ENCODE assay signal across 14 cellular contexts in the genomic region with DNA sequence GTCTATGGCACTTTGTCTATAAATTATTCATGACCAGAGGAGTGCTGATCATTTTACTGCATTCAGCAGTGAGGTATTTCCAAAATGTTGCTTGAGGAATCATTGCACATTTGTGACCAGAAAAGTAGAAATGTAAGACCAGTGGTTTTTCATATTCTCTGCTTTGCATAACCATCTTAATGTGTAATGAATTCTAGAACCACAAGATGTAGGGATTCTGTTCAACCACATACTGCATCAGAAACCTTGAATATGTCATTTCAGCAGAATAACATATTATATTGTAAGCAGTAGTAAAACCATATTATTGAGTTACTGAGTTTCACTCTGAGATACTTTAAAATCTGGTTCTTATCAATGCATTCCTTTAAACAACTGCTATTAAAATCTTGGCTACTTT.
DNase-seq lines count a peak whose midpoint lies in the region; ATAC-seq, FAIRE-seq and TF ChIP-seq lines count a peak whose summit lies in the region.
"Had no signal": no experiment of that assay in that cellular context is flagged by ENCODE, and none has a peak within 500 bp of the region (broad histone marks: within the 10 kb centered on the region; RNA-seq: fewer than 3 reads in every experiment).

No MANE protein-coding gene starts in this region.

- no peak for ATAC-seq in A549
- peak; percentile 83 for ATAC-seq in GM19372 (IDR thresholded peaks at IDR 0.05; ENCODE audit: low read depth, unreplicated experiment)
- peak; percentile 87 for ATAC-seq in HG02610 (IDR thresholded peaks at IDR 0.05; ENCODE audit: unreplicated experiment)
- ATAC-seq in HG03135 (IDR thresholded peaks at IDR 0.05; ENCODE audit: unreplicated experiment): peak; percentile 96
- ATAC-seq in esophagus mucosa: no peak

- no peak for FAIRE-seq in A549 (lab: Jason Lieb, UNC)
- FAIRE-seq: colon had no signal

- H3K36me3 ChIP-seq in ovary: no peaks in the 10 kb centered on the region

- TF ChIP-seq EP300 in A549 (IDR thresholded peaks at IDR 0.05): no peak
- TF ChIP-seq EP300 in ovary (IDR thresholded peaks at IDR 0.05): no peak

- no peak for TF ChIP-seq CTCF in A549 (IDR thresholded peaks at IDR 0.05)
- TF ChIP-seq CTCF in ovary (IDR thresholded peaks at IDR 0.05): no peak
- no peak for TF ChIP-seq CTCF in GM10248 (IDR thresholded peaks at IDR 0.05; ENCODE audit: control extremely low read depth, extremely low read depth, low read depth, missing control alignments)

- H3K27ac ChIP-seq in A549: no peak overlapping the region
- H3K27ac ChIP-seq in ovary: no peak overlapping the region
- H3K27ac ChIP-seq: 22Rv1 had no signal

- no peak overlapping the region for H3K4me3 ChIP-seq in A549
- no peak overlapping the region for H3K4me3 ChIP-seq in ovary
- H3K4me3 ChIP-seq: lung, smooth muscle cell had no signal

- no peaks in the 10 kb centered on the region for H3K27me3 ChIP-seq in ovary

- no peak for TF ChIP-seq RAD21 in A549 (conservative IDR thresholded peaks at IDR 0.05 in 1 of 2, IDR thresholded peaks at IDR 0.05 in 1 of 2)

- POLR2A ChIA-PET in A549 (lab: Yijun Ruan, JAX) (no interaction called here), GM10248 (lab: Yijun Ruan, JAX) (no interaction called here)

- H3K4me2 ChIP-seq in A549: no peak overlapping the region
- H3K4me2 ChIP-seq: smooth muscle cell had no signal

- DNase-seq in A549 (ENCODE audit: low read depth in 1 of 2, low spot score in 1 of 2) (no peak), ovary (no peak), NCI-H345 treated with DMSO at 0.1 percent for 48 hours (lab: John Stamatoyannopoulos, UW; ENCODE audit: unreplicated experiment) (no peak), GM10248 (ENCODE audit: extremely low spot score) (no peak)
- DNase-seq: NCI-H1694 treated with DMSO at 0.1 percent for 48 hours, trophoblast cell had no signal

- H3K9me3 ChIP-seq in A549 (no peaks in the 10 kb centered on the region), ovary (no peaks in the 10 kb centered on the region)

- intact Hi-C loops in ovary (cut with DNase I): no loop called here

- TF ChIP-seq POLR2A in A549 (IDR thresholded peaks at IDR 0.05; ENCODE audit: low read length): no peak
- no peak for TF ChIP-seq POLR2A in ovary (IDR thresholded peaks at IDR 0.05)

- CTCF ChIA-PET in A549 (lab: Yijun Ruan, JAX) (no interaction called here), GM10248 (lab: Yijun Ruan, JAX) (no interaction called here)

- H3K4me1 ChIP-seq in A549 (no peaks in the 10 kb centered on the region), ovary (ENCODE audit: insufficient read depth) (no peaks in the 10 kb centered on the region)

TF ChIP-seq in A549, 52 proteins besides CTCF, POLR2A, EP300 and RAD21:
- TF ChIP-seq FOSL2 (IDR thresholded peaks at IDR 0.05) (no peak), FOSL2 (CRISPR knock-in tag; IDR thresholded peaks at IDR 0.05) (no peak), MAFK (IDR thresholded peaks at IDR 0.05; ENCODE audit: partially characterized antibody) (peak; percentile 19), RNF2 (IDR thresholded peaks at IDR 0.05; ENCODE audit: borderline replicate concordance, low read depth) (no peak), FOSB (CRISPR knock-in tag; IDR thresholded peaks at IDR 0.05) (no peak)
TF ChIP-seq in A549: peak in this region for 1.

Comparison
In these comparisons a context has a peak if more than half of its experiments do, and no peak if none do; other contexts are left out.
1. ATAC-seq: peak in GM19372 (single experiment), HG02610 (single experiment) and HG03135 (single experiment); none in A549 (0 of 2) and esophagus mucosa (single experiment).